In the genomic region with DNA sequence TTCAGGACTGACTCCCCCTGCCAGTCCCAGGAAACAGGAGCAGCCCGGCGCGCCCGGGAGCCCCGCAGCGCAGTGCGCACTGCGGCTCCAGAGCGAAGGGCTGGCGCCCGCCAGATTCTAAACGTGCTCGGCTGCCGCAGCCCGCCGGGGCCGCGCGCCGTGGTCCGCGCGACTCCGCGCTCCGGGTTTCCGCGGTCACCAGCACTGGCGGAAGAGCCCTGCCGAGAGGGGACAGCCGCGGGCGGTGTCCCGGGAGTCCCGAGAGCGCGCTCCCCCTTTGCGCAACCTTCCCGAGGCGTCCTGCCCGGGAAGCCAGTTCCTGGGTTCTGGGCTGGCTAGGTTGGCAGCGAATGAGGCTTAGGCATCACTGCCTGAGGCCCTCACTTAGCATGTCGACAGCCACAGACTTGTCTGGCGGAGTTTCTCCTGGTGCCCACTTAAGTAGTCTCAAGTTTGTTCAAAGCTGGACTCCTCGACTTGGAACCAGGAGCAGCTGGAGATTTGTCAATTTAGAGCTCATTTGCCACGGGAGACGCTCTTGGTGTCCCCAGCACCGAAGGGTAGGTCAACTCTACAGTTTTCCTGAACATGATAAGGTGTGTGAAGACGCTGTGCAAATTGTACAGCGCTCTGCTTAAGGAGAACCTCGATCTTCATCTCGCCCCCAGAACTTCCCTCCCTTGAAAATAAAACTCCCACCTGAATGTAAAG, we compare ENCODE assay signal across 9 cellular contexts. TPM values are rescaled to one million over a fixed set of nuclear protein-coding genes. Genes with fewer than 3 reads are reported as not detected.
DNase-seq lines count a peak whose midpoint lies in the region; ATAC-seq and TF ChIP-seq lines count a peak whose summit lies in the region.
"Had no signal": no experiment of that assay in that cellular context is flagged by ENCODE, and none has a peak within 500 bp of the region (broad histone marks: within the 10 kb centered on the region; RNA-seq: fewer than 3 reads in every experiment).

No MANE protein-coding gene starts in this region.

- H3K27me3 ChIP-seq in foreskin keratinocyte = no peaks in the 10 kb centered on the region
- H3K27me3 ChIP-seq: BLaER1 had no signal

- POLR2A ChIA-PET in activated CD4-positive, alpha-beta memory T cell treated with anti-CD3 and anti-CD28 coated beads for 36 hours (lab: Charles Lee) = no interaction called here

- in situ Hi-C loops in SK-MEL-5 (cut with HindIII; ENCODE audit: low pct_unique_long_range_greater_than_20kb, low sequenced_read_pairs) = no loop called here

- H3K4me3 Mint-ChIP-seq in activated CD4-positive, alpha-beta memory T cell treated with anti-CD3 and anti-CD28 coated beads for 36 hours = no peak overlapping the region

- peak; percentile 18 for TF ChIP-seq CTCF in foreskin keratinocyte (conservative IDR thresholded peaks at IDR 0.05)

- peaks cover 27% of the 10 kb centered on the region for H3K4me1 ChIP-seq in foreskin keratinocyte
- H3K4me1 ChIP-seq: BLaER1 had no signal

- intact Hi-C loops in activated CD4-positive, alpha-beta memory T cell treated with anti-CD3 and anti-CD28 coated beads for 36 hours (cut with micrococcal nuclease) = no loop called here

- peaks cover 51% of the 10 kb centered on the region for H3K27me3 Mint-ChIP-seq in activated CD4-positive, alpha-beta memory T cell treated with anti-CD3 and anti-CD28 coated beads for 36 hours

- no peak overlapping the region for H3K27ac Mint-ChIP-seq in activated CD4-positive, alpha-beta memory T cell treated with anti-CD3 and anti-CD28 coated beads for 36 hours

- DNase-seq in NCI-H1436 (lab: John Stamatoyannopoulos, UW) (peak; percentile 28), NCI-H1436 treated with DMSO at 0.1 percent for 48 hours (lab: John Stamatoyannopoulos, UW) (no peak), SK-MEL-5 (ENCODE audit: low read depth, low spot score) (peak; percentile 4), foreskin keratinocyte (peak; percentile 81 to 89), occipital lobe (lab: John Stamatoyannopoulos, UW) (peak; percentile 43), putamen (ENCODE audit: low spot score) (no peak)
- no peak for DNase-seq in activated CD4-positive, alpha-beta memory T cell treated with anti-CD3 and anti-CD28 coated beads for 36 hours

- H3K36me3 Mint-ChIP-seq in activated CD4-positive, alpha-beta memory T cell treated with anti-CD3 and anti-CD28 coated beads for 36 hours = no peaks in the 10 kb centered on the region

- peaks cover 7% of the 10 kb centered on the region for H3K4me1 Mint-ChIP-seq in activated CD4-positive, alpha-beta memory T cell treated with anti-CD3 and anti-CD28 coated beads for 36 hours (ENCODE audit: low read depth)

- peak overlapping the region; percentile 59 for H3K27ac ChIP-seq in foreskin keratinocyte
- H3K27ac ChIP-seq: BLaER1 had no signal

- no peaks in the 10 kb centered on the region for H3K9me3 Mint-ChIP-seq in activated CD4-positive, alpha-beta memory T cell treated with anti-CD3 and anti-CD28 coated beads for 36 hours

- ATAC-seq in HG03354 (IDR thresholded peaks at IDR 0.05; ENCODE audit: poor library complexity, severe bottlenecking, unreplicated experiment) = peak; percentile 73
- peak; percentile 76 for ATAC-seq in foreskin keratinocyte

- CTCF ChIA-PET in activated CD4-positive, alpha-beta memory T cell treated with anti-CD3 and anti-CD28 coated beads for 36 hours (lab: Charles Lee) = no interaction called here

RNA-seq across cellular contexts. Expression of a gene that starts 1.5 kb away (rescaled TPM):
- total RNA-seq in SK-MEL-5 (2014; rRNA removed; shearing (Covaris generic)) = 0.08 TPM in 1 of 2 replicates, not detected in the other
- not detected in 2 replicates for polyA plus RNA-seq in SK-MEL-5 (2015; cell fraction: cytosol; rRNA removed)
- polyA plus RNA-seq in SK-MEL-5 (2015; cell fraction: nucleus; rRNA removed) = not detected in 2 replicates
- 4.2 and 5.3 TPM in 2 replicates for total RNA-seq in foreskin keratinocyte
- polyA plus RNA-seq in foreskin keratinocyte = 3.7 and 4.4 TPM in 2 replicates
- 23.1 TPM for total RNA-seq in occipital lobe
- total RNA-seq in activated CD4-positive, alpha-beta memory T cell treated with anti-CD3 and anti-CD28 coated beads for 36 hours = not detected

RNA-seq across cellular contexts. Expression of a gene that starts 20.8 kb away (rescaled TPM):
- not detected in 2 replicates for total RNA-seq in SK-MEL-5 (2014; rRNA removed; shearing (Covaris generic))
- polyA plus RNA-seq in SK-MEL-5 (2015; cell fraction: cytosol; rRNA removed) = not detected in 2 replicates
- polyA plus RNA-seq in SK-MEL-5 (2015; cell fraction: nucleus; rRNA removed) = not detected in 2 replicates
- total RNA-seq in foreskin keratinocyte = 0.04 and 0.10 TPM in 2 replicates
- 0.03 TPM in 1 of 2 replicates, not detected in the other for polyA plus RNA-seq in foreskin keratinocyte
- 0.47 TPM for total RNA-seq in occipital lobe
- total RNA-seq in activated CD4-positive, alpha-beta memory T cell treated with anti-CD3 and anti-CD28 coated beads for 36 hours = not detected

Comparison
In these comparisons a context has a peak if more than half of its experiments do, and no peak if none do; other contexts are left out.
1. DNase-seq: peak in NCI-H1436 (single experiment), SK-MEL-5 (single experiment), foreskin keratinocyte (2 of 2) and occipital lobe (single experiment); none in NCI-H1436 treated with DMSO at 0.1 percent for 48 hours (single experiment), activated CD4-positive, alpha-beta memory T cell treated with anti-CD3 and anti-CD28 coated beads for 36 hours (single experiment) and putamen (single experiment).